1 cellular context compared by ENCODE assay signal in the genomic region with DNA sequence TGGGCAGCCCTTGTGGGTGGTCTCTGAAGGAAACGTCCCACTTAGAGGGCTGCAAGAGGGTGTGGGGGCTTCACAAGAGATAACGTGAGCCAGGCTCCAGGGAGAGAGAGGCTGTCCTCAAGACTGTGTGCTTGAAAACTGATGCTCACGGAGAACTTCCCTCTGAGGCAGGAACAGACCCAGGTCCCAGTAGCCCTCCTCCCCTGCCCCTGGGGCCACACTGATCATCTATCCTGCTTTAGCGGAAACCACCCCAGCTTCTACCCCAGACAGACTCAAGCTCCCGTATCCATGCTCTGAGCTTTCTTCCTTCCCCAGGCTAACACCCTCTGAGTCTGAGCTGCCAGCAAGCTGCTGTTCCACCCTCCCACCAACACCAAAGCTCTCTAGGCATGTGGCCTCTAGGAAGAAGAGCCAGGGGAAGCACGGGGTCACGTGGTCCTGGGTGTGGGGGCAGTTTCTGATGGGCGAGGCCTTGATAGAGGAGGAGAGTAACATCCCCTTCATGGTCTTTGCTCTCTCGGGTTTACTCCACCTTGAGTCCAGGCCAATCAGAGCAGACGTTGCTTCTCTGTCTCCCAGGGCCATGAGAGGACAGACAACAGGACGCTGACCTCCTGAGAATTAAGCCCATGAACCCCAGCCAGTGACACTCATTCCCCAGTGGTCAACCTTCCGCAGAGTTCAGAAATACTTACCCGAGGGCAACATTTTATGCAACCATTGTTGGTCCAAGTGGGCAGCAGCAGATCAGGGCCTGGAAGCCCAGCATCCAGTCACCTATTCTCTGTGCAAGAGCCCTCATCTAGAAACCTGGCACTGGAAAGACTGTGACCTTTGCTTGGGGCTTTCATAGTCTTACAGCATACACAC.
A peak's percentile ranks its signal among the peaks of the same experiment; 100 is the strongest.
TF ChIP-seq lines count a peak whose summit lies in the region.

No MANE protein-coding gene starts in this region.

TF ChIP-seq in GM12878, 131 proteins besides CTCF, POLR2A, EP300 and RAD21 (continued from another document):
- TF ChIP-seq, protein P1, sequence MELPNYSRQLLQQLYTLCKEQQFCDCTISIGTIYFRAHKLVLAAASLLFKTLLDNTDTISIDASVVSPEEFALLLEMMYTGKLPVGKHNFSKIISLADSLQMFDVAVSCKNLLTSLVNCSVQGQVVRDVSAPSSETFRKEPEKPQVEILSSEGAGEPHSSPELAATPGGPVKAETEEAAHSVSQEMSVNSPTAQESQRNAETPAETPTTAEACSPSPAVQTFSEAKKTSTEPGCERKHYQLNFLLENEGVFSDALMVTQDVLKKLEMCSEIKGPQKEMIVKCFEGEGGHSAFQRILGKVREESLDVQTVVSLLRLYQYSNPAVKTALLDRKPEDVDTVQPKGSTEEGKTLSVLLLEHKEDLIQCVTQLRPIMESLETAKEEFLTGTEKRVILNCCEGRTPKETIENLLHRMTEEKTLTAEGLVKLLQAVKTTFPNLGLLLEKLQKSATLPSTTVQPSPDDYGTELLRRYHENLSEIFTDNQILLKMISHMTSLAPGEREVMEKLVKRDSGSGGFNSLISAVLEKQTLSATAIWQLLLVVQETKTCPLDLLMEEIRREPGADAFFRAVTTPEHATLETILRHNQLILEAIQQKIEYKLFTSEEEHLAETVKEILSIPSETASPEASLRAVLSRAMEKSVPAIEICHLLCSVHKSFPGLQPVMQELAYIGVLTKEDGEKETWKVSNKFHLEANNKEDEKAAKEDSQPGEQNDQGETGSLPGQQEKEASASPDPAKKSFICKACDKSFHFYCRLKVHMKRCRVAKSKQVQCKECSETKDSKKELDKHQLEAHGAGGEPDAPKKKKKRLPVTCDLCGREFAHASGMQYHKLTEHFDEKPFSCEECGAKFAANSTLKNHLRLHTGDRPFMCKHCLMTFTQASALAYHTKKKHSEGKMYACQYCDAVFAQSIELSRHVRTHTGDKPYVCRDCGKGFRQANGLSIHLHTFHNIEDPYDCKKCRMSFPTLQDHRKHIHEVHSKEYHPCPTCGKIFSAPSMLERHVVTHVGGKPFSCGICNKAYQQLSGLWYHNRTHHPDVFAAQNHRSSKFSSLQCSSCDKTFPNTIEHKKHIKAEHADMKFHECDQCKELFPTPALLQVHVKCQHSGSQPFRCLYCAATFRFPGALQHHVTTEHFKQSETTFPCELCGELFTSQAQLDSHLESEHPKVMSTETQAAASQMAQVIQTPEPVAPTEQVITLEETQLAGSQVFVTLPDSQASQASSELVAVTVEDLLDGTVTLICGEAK (IDR thresholded peaks at IDR 0.05; ENCODE audit: borderline replicate concordance), result no peak
- peak; percentile 49; the same call in 1 of the 2 replicates for TF ChIP-seq NFIC (IDR thresholded peaks at IDR 0.05; ENCODE audit: low read depth, low read length)
- TF ChIP-seq LARP7 (IDR thresholded peaks at IDR 0.05), result peak; percentile 43
- no peak for TF ChIP-seq SIN3A (IDR thresholded peaks at IDR 0.05; ENCODE audit: low read depth, low read length)
- TF ChIP-seq RELA (IDR thresholded peaks at IDR 0.05; ENCODE audit: borderline replicate concordance, partially characterized antibody), result peak; percentile 50
- TF ChIP-seq TARDBP (IDR thresholded peaks at IDR 0.05; ENCODE audit: borderline replicate concordance), result 0 out of 2 replicates have a peak, but pooled peaks have one; percentile 28
- no peak for TF ChIP-seq CHD4 (IDR thresholded peaks at IDR 0.05)
- peak; percentile 97 for TF ChIP-seq POLR2AphosphoS2 (IDR thresholded peaks at IDR 0.05; ENCODE audit: low read depth, low read length)
- TF ChIP-seq GATAD2B (conservative IDR thresholded peaks at IDR 0.05; ENCODE audit: low read depth), result no peak; the same call in 1 of the 2 replicates
- TF ChIP-seq STAT1 (conservative IDR thresholded peaks at IDR 0.05), result no peak; the same call in 1 of the 2 replicates
- TF ChIP-seq ZBED1 (IDR thresholded peaks at IDR 0.05; ENCODE audit: borderline replicate concordance), result peak; percentile 79; the same call in 1 of the 2 replicates
- no peak for TF ChIP-seq RBBP5 (conservative IDR thresholded peaks at IDR 0.05)
- TF ChIP-seq SREBF2 (IDR thresholded peaks at IDR 0.05; ENCODE audit: low read length), result no peak
- no peak for TF ChIP-seq KAT2A (conservative IDR thresholded peaks at IDR 0.05; ENCODE audit: control insufficient read depth, low read depth, low read length)
- no peak for TF ChIP-seq KDM1A (IDR thresholded peaks at IDR 0.05; ENCODE audit: borderline replicate concordance)
- TF ChIP-seq NFXL1 (IDR thresholded peaks at IDR 0.05; ENCODE audit: borderline replicate concordance), result no peak
- TF ChIP-seq MEF2B (IDR thresholded peaks at IDR 0.05; ENCODE audit: partially characterized antibody, poor library complexity, severe bottlenecking), result peak; percentile 64
- no peak for TF ChIP-seq TCF7 (IDR thresholded peaks at IDR 0.05; ENCODE audit: borderline replicate concordance)
- no peak for TF ChIP-seq SUPT20H (IDR thresholded peaks at IDR 0.05; ENCODE audit: borderline replicate concordance, control insufficient read depth, low read depth, low read length)
- no peak for TF ChIP-seq ZNF274 (IDR thresholded peaks at IDR 0.05; ENCODE audit: insufficient read depth, insufficient read length)
- TF ChIP-seq, protein P2, sequence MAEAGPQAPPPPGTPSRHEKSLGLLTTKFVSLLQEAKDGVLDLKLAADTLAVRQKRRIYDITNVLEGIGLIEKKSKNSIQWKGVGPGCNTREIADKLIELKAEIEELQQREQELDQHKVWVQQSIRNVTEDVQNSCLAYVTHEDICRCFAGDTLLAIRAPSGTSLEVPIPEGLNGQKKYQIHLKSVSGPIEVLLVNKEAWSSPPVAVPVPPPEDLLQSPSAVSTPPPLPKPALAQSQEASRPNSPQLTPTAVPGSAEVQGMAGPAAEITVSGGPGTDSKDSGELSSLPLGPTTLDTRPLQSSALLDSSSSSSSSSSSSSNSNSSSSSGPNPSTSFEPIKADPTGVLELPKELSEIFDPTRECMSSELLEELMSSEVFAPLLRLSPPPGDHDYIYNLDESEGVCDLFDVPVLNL (IDR thresholded peaks at IDR 0.05; ENCODE audit: low read depth, low read length), result no peak
- TF ChIP-seq, protein P3, sequence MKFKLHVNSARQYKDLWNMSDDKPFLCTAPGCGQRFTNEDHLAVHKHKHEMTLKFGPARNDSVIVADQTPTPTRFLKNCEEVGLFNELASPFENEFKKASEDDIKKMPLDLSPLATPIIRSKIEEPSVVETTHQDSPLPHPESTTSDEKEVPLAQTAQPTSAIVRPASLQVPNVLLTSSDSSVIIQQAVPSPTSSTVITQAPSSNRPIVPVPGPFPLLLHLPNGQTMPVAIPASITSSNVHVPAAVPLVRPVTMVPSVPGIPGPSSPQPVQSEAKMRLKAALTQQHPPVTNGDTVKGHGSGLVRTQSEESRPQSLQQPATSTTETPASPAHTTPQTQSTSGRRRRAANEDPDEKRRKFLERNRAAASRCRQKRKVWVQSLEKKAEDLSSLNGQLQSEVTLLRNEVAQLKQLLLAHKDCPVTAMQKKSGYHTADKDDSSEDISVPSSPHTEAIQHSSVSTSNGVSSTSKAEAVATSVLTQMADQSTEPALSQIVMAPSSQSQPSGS (IDR thresholded peaks at IDR 0.05; ENCODE audit: low read length), result no peak; the same call in 1 of the 2 replicates
- TF ChIP-seq, protein P4, sequence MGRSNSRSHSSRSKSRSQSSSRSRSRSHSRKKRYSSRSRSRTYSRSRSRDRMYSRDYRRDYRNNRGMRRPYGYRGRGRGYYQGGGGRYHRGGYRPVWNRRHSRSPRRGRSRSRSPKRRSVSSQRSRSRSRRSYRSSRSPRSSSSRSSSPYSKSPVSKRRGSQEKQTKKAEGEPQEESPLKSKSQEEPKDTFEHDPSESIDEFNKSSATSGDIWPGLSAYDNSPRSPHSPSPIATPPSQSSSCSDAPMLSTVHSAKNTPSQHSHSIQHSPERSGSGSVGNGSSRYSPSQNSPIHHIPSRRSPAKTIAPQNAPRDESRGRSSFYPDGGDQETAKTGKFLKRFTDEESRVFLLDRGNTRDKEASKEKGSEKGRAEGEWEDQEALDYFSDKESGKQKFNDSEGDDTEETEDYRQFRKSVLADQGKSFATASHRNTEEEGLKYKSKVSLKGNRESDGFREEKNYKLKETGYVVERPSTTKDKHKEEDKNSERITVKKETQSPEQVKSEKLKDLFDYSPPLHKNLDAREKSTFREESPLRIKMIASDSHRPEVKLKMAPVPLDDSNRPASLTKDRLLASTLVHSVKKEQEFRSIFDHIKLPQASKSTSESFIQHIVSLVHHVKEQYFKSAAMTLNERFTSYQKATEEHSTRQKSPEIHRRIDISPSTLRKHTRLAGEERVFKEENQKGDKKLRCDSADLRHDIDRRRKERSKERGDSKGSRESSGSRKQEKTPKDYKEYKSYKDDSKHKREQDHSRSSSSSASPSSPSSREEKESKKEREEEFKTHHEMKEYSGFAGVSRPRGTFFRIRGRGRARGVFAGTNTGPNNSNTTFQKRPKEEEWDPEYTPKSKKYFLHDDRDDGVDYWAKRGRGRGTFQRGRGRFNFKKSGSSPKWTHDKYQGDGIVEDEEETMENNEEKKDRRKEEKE (IDR thresholded peaks at IDR 0.05), result no peak
- no peak for TF ChIP-seq ZZZ3 (IDR thresholded peaks at IDR 0.05; ENCODE audit: control insufficient read depth, insufficient read length, low read depth)
- no peak for TF ChIP-seq ZNF24 (IDR thresholded peaks at IDR 0.05)
- TF ChIP-seq, protein P5, sequence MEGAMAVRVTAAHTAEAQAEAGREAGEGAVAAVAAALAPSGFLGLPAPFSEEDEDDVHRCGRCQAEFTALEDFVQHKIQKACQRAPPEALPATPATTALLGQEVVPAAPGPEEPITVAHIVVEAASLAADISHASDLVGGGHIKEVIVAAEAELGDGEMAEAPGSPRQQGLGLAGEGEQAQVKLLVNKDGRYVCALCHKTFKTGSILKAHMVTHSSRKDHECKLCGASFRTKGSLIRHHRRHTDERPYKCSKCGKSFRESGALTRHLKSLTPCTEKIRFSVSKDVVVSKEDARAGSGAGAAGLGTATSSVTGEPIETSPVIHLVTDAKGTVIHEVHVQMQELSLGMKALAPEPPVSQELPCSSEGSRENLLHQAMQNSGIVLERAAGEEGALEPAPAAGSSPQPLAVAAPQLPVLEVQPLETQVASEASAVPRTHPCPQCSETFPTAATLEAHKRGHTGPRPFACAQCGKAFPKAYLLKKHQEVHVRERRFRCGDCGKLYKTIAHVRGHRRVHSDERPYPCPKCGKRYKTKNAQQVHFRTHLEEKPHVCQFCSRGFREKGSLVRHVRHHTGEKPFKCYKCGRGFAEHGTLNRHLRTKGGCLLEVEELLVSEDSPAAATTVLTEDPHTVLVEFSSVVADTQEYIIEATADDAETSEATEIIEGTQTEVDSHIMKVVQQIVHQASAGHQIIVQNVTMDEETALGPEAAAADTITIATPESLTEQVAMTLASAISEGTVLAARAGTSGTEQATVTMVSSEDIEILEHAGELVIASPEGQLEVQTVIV (IDR thresholded peaks at IDR 0.05; ENCODE audit: borderline replicate concordance, partially characterized antibody), result no peak
- no peak for TF ChIP-seq ZNF217 (IDR thresholded peaks at IDR 0.05)
- TF ChIP-seq ZNF622 (IDR thresholded peaks at IDR 0.05), result no peak
- 0 out of 2 replicates have a peak, but pooled peaks have one; percentile 35 for TF ChIP-seq ESRRA (IDR thresholded peaks at IDR 0.05; ENCODE audit: low read length)
- TF ChIP-seq, protein P6, sequence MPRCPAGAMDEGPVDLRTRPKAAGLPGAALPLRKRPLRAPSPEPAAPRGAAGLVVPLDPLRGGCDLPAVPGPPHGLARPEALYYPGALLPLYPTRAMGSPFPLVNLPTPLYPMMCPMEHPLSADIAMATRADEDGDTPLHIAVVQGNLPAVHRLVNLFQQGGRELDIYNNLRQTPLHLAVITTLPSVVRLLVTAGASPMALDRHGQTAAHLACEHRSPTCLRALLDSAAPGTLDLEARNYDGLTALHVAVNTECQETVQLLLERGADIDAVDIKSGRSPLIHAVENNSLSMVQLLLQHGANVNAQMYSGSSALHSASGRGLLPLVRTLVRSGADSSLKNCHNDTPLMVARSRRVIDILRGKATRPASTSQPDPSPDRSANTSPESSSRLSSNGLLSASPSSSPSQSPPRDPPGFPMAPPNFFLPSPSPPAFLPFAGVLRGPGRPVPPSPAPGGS (IDR thresholded peaks at IDR 0.05; ENCODE audit: borderline replicate concordance, insufficient read depth, low read depth, low read length, poor library complexity, severe bottlenecking), result peak; percentile 29
- TF ChIP-seq FOXK2 (IDR thresholded peaks at IDR 0.05), result peak; percentile 59; the same call in 1 of the 2 replicates
TF ChIP-seq in GM12878: peak in this region for 54.
